ENCODE assay signal across 1 cellular context in genomic region chr3:71244153-71245051, GRCh38.
TF ChIP-seq lines count a peak whose summit lies in the region.

No MANE protein-coding gene starts in this region.

TF ChIP-seq in WTC11, 78 proteins besides CTCF, POLR2A, EP300 and RAD21 (continued from another document):
- TF ChIP-seq ZNF425 (CRISPR knock-in tag; conservative IDR thresholded peaks at IDR 0.05) (no peak), ATF6 (CRISPR knock-in tag; IDR thresholded peaks at IDR 0.05) (no peak), NR2C2 (CRISPR knock-in tag; IDR thresholded peaks at IDR 0.05) (no peak), ZNF138 (CRISPR knock-in tag; conservative IDR thresholded peaks at IDR 0.05) (no peak), HMGXB4 (CRISPR knock-in tag; IDR thresholded peaks at IDR 0.05) (no peak)
TF ChIP-seq in WTC11: peak in this region for 0.
